9 cellular contexts compared by ENCODE assay signal in genomic region chr17:31391496-31391949, GRCh38. TPM values are rescaled to one million over a fixed set of nuclear protein-coding genes. Genes with fewer than 3 reads are reported as not detected.
A peak's percentile ranks its signal among the peaks of the same experiment; 100 is the strongest.
DNase-seq lines count a peak whose midpoint lies in the region; ATAC-seq, FAIRE-seq and TF ChIP-seq lines count a peak whose summit lies in the region.
"Had no signal": no experiment of that assay in that cellular context is flagged by ENCODE, and none has a peak within 500 bp of the region (broad histone marks: within the 10 kb centered on the region; RNA-seq: fewer than 3 reads in every experiment).

TSS of gene RAB11FIP4 (plus strand) at chr17:31391675. CDS start at chr17:31391853, 178 bp downstream.

- peaks cover 11% of the 10 kb centered on the region for H3K4me1 Mint-ChIP-seq in memory B cell
- peaks cover 11% of the 10 kb centered on the region for H3K4me1 Mint-ChIP-seq in type B pancreatic cell (ENCODE audit: unreplicated experiment)

- no peak for TF ChIP-seq CTCF in D721Med (IDR thresholded peaks at IDR 0.05; ENCODE audit: insufficient read depth, missing control alignments)
- no peak for TF ChIP-seq CTCF in choroid plexus epithelial cell (conservative IDR thresholded peaks at IDR 0.05; ENCODE audit: low read depth, low read length)
- no peak for TF ChIP-seq CTCF in type B pancreatic cell (conservative IDR thresholded peaks at IDR 0.05)

- H3K27ac Mint-ChIP-seq in memory B cell, result no peak within 1 kb of the TSS
- peak within 1 kb of the TSS; percentile 53 for H3K27ac Mint-ChIP-seq in type B pancreatic cell

- DNase-seq in D721Med (ENCODE audit: insufficient read length, low spot score) (peak; percentile 73), NCI-H510A treated with DMSO at 0.1 percent for 48 hours (lab: John Stamatoyannopoulos, UW) (peak; percentile 20), choroid plexus epithelial cell (ENCODE audit: low read depth) (no peak), memory B cell (ENCODE audit: low spot score in 2 of 2) (no peak), type B pancreatic cell (ENCODE audit: extremely low spot score, unreplicated experiment) (peak; percentile 64), KBM-7 (no peak), GOT3 (lab: John Stamatoyannopoulos, UW) (no peak)

- ATAC-seq in memory B cell (ENCODE audit: low read depth) (peak; percentile 54), HG03108 (IDR thresholded peaks at IDR 0.05; ENCODE audit: unreplicated experiment) (no peak)

- in situ Hi-C loops in KBM-7 (cut with MboI; ENCODE audit: low pct_unique_long_range_greater_than_20kb, low sequenced_read_pairs), result no loop called here

- H3K27me3 Mint-ChIP-seq in memory B cell (peaks cover 21% of the 10 kb centered on the region), type B pancreatic cell (peaks cover 60% of the 10 kb centered on the region)

- no peak for FAIRE-seq in D721Med (lab: Jason Lieb, UNC)
- FAIRE-seq: islet of Langerhans had no signal

- H3K9me3 Mint-ChIP-seq in memory B cell (no peaks in the 10 kb centered on the region), type B pancreatic cell (no peaks in the 10 kb centered on the region)

- peak within 1 kb of the TSS; percentile 35 for H3K4me3 ChIP-seq in choroid plexus epithelial cell (ENCODE audit: low read depth, low read length)

- H3K36me3 Mint-ChIP-seq in memory B cell (no peaks in the 10 kb centered on the region), type B pancreatic cell (no peaks in the 10 kb centered on the region)

- peak within 1 kb of the TSS; percentile 75 for H3K4me3 Mint-ChIP-seq in memory B cell
- H3K4me3 Mint-ChIP-seq in type B pancreatic cell, result peak within 1 kb of the TSS; percentile 83

RNA-seq across cellular contexts. Expression of gene RAB11FIP4, which starts in this region (rescaled TPM):
- 32.4 and 44.7 TPM in 2 replicates for total RNA-seq in type B pancreatic cell (ENCODE audit: low replicate concordance)

Comparison
In these comparisons a context has a peak if more than half of its experiments do, and no peak if none do; other contexts are left out.
1. DNase-seq: peak in D721Med (single experiment), NCI-H510A treated with DMSO at 0.1 percent for 48 hours (single experiment) and type B pancreatic cell (single experiment); none in choroid plexus epithelial cell (single experiment), memory B cell (0 of 2), KBM-7 (single experiment) and GOT3 (single experiment).